ENCODE assay signal across 8 cellular contexts in genomic region chr1:22053018-22053860, GRCh38. TPM values are rescaled to one million over a fixed set of nuclear protein-coding genes. Genes with fewer than 3 reads are reported as not detected.
DNase-seq lines count a peak whose midpoint lies in the region; ATAC-seq and TF ChIP-seq lines count a peak whose summit lies in the region.

No MANE protein-coding gene starts in this region.

- peaks cover 47% of the 10 kb centered on the region for H3K36me3 Mint-ChIP-seq in activated CD8-positive, alpha-beta T cell treated with anti-CD3 and anti-CD28 coated beads, Interleukin-2, amount 10 ng/mL, durations not matched to agents 7 days and 5 days (ENCODE audit: low read depth)
- H3K36me3 Mint-ChIP-seq in effector memory CD8-positive, alpha-beta T cell (ENCODE audit: insufficient read depth), result peaks cover 56% of the 10 kb centered on the region
- H3K36me3 Mint-ChIP-seq in memory B cell, result peaks cover 13% of the 10 kb centered on the region

- ATAC-seq in GM18505 (IDR thresholded peaks at IDR 0.05; ENCODE audit: unreplicated experiment), result peak; percentile 34
- ATAC-seq in HG03064 (IDR thresholded peaks at IDR 0.05; ENCODE audit: low read depth, unreplicated experiment), result peak; percentile 41
- peak; percentile 60 for ATAC-seq in activated CD8-positive, alpha-beta T cell treated with anti-CD3 and anti-CD28 coated beads, Interleukin-2, amount 10 ng/mL, durations not matched to agents 7 days and 5 days
- ATAC-seq in effector memory CD8-positive, alpha-beta T cell (replicated peaks), result peak; percentile 40
- ATAC-seq in memory B cell (ENCODE audit: low read depth), result peak; percentile 37

- no peak for TF ChIP-seq POLR2A in GM18505 (IDR thresholded peaks at IDR 0.05; ENCODE audit: borderline replicate concordance, extremely low read depth, insufficient read depth, insufficient read length)

- H3K4me1 Mint-ChIP-seq in activated CD8-positive, alpha-beta T cell treated with anti-CD3 and anti-CD28 coated beads, Interleukin-2, amount 10 ng/mL, durations not matched to agents 7 days and 5 days (ENCODE audit: low read depth), result peaks cover 70% of the 10 kb centered on the region
- H3K4me1 Mint-ChIP-seq in effector memory CD8-positive, alpha-beta T cell (ENCODE audit: low read depth in 2 of 2), result peaks cover 36 to 53% of the 10 kb centered on the region in 2 donors
- H3K4me1 Mint-ChIP-seq in memory B cell, result peaks cover 22% of the 10 kb centered on the region

- CTCF ChIA-PET in activated CD8-positive, alpha-beta T cell treated with anti-CD3 and anti-CD28 coated beads, Interleukin-2, amount 10 ng/mL, durations not matched to agents 7 days and 5 days (lab: Charles Lee), result interaction anchor here (1.1 to 15.9 kb wide), 5 partner anchors 9 to 52 kb away, joined by 3 to 210 read pairs (median 6); no protein-coding TSS in a partner anchor

- peak; percentile 53 for DNase-seq in A172 (ENCODE audit: low spot score)
- DNase-seq in NCI-H460 (ENCODE audit: extremely low read depth, low read depth), result peak; percentile 15
- peak; percentile 60 for DNase-seq in activated CD8-positive, alpha-beta T cell treated with anti-CD3 and anti-CD28 coated beads, Interleukin-2, amount 10 ng/mL, durations not matched to agents 7 days and 5 days
- peak; percentile 48 to 58 (median 51) for DNase-seq in effector memory CD8-positive, alpha-beta T cell
- peak; percentile 65 to 70 for DNase-seq in memory B cell (ENCODE audit: low spot score in 2 of 2)
- peak; percentile 15 to 31 for DNase-seq in stimulated activated CD8-positive, alpha-beta memory T cell treated with anti-CD3 and anti-CD28 coated beads, Interleukin-2, amount 100 ng/mL, for 1 hour (ENCODE audit: low read depth in 2 of 2)

- POLR2A ChIA-PET in activated CD8-positive, alpha-beta T cell treated with anti-CD3 and anti-CD28 coated beads, Interleukin-2, amount 10 ng/mL, durations not matched to agents 7 days and 5 days (lab: Charles Lee), result interaction anchor here (0.7 to 14.0 kb wide), 15 partner anchors 9 to 430 kb away, joined by 3 to 310 read pairs (median 6); partner anchors contain the start of gene USP48

- no peaks in the 10 kb centered on the region for H3K9me3 Mint-ChIP-seq in activated CD8-positive, alpha-beta T cell treated with anti-CD3 and anti-CD28 coated beads, Interleukin-2, amount 10 ng/mL, durations not matched to agents 7 days and 5 days (ENCODE audit: insufficient read depth)
- H3K9me3 Mint-ChIP-seq in effector memory CD8-positive, alpha-beta T cell, result no peaks in the 10 kb centered on the region
- H3K9me3 Mint-ChIP-seq in memory B cell, result no peaks in the 10 kb centered on the region

- H3K4me3 Mint-ChIP-seq in activated CD8-positive, alpha-beta T cell treated with anti-CD3 and anti-CD28 coated beads, Interleukin-2, amount 10 ng/mL, durations not matched to agents 7 days and 5 days, result peak overlapping the region; percentile 93
- peak overlapping the region; percentile 93 to 95 for H3K4me3 Mint-ChIP-seq in effector memory CD8-positive, alpha-beta T cell
- peak overlapping the region; percentile 98 for H3K4me3 Mint-ChIP-seq in memory B cell

- H3K27me3 Mint-ChIP-seq in activated CD8-positive, alpha-beta T cell treated with anti-CD3 and anti-CD28 coated beads, Interleukin-2, amount 10 ng/mL, durations not matched to agents 7 days and 5 days (ENCODE audit: low read depth), result no peaks in the 10 kb centered on the region
- no peaks in the 10 kb centered on the region for H3K27me3 Mint-ChIP-seq in effector memory CD8-positive, alpha-beta T cell
- H3K27me3 Mint-ChIP-seq in memory B cell, result no peaks in the 10 kb centered on the region

- peak overlapping the region; percentile 91 for H3K27ac Mint-ChIP-seq in activated CD8-positive, alpha-beta T cell treated with anti-CD3 and anti-CD28 coated beads, Interleukin-2, amount 10 ng/mL, durations not matched to agents 7 days and 5 days
- H3K27ac Mint-ChIP-seq in effector memory CD8-positive, alpha-beta T cell, result peak overlapping the region; percentile 98 to 99
- H3K27ac Mint-ChIP-seq in memory B cell, result peak overlapping the region; percentile 99

RNA-seq across cellular contexts. Expression of gene CDC42, which starts 0.7 kb away (rescaled TPM):
- 260 and 289 TPM in 2 replicates for total RNA-seq in A172 (2014; rRNA removed; shearing (Covaris generic))
- 174 and 178 TPM in 2 replicates for total RNA-seq in NCI-H460 (2014; rRNA removed; shearing (Covaris generic))
- 65.9 and 67.8 TPM in 2 replicates for polyA plus RNA-seq in NCI-H460 (2014; cell fraction: nucleus; rRNA removed)
- 100 to 1,000 TPM; 365 to 389 TPM for total RNA-seq in activated CD8-positive, alpha-beta T cell treated with anti-CD3 and anti-CD28 coated beads, Interleukin-2, amount 10 ng/mL, durations not matched to agents 7 days and 5 days

RNA-seq across cellular contexts. Expression of gene CELA3A, which starts 51.8 kb away (rescaled TPM):
- not detected in 2 replicates for total RNA-seq in A172 (2014; rRNA removed; shearing (Covaris generic))
- not detected in 2 replicates for total RNA-seq in NCI-H460 (2014; rRNA removed; shearing (Covaris generic))
- polyA plus RNA-seq in NCI-H460 (2014; cell fraction: nucleus; rRNA removed), result not detected in 2 replicates
- total RNA-seq in activated CD8-positive, alpha-beta T cell treated with anti-CD3 and anti-CD28 coated beads, Interleukin-2, amount 10 ng/mL, durations not matched to agents 7 days and 5 days, result not detected

Comparison
In these comparisons a context has a peak if more than half of its experiments do, and no peak if none do; other contexts are left out.
1. Peak in every context shown above with its lines: DNase-seq and ATAC-seq.
2. DNase-seq: peak in every context shown above with its lines; median percentile 68 in memory B cell; 60 in activated CD8-positive, alpha-beta T cell treated with anti-CD3 and anti-CD28 coated beads, Interleukin-2, amount 10 ng/mL, durations not matched to agents 7 days and 5 days; 53 in A172; 51 in effector memory CD8-positive, alpha-beta T cell; 23 in stimulated activated CD8-positive, alpha-beta memory T cell treated with anti-CD3 and anti-CD28 coated beads, Interleukin-2, amount 100 ng/mL, for 1 hour; 15 in NCI-H460.